In genomic region chr10:6144609-6145413, GRCh38 we compare ENCODE assay signal across 8 cellular contexts. TPM values are rescaled to one million over a fixed set of nuclear protein-coding genes. Genes with fewer than 3 reads are reported as not detected.
DNase-seq lines count a peak whose midpoint lies in the region; ATAC-seq and TF ChIP-seq lines count a peak whose summit lies in the region.

No MANE protein-coding gene starts in this region.

- no peaks in the 10 kb centered on the region for H3K9me3 Mint-ChIP-seq in CD14-positive monocyte
- no peaks in the 10 kb centered on the region for H3K9me3 Mint-ChIP-seq in activated T-helper 17 cell treated with anti-CD3 and anti-CD28 coated beads, Interleukin-2, amount 50 U/mL, for 72 hours
- no peaks in the 10 kb centered on the region for H3K9me3 Mint-ChIP-seq in natural killer cell treated with Interleukin-12 subunit alpha and Interleukin-12 subunit beta and Interleukin-15 and Interleukin-18, amount 100 ng/mL, for 72 hours

- H3K4me1 Mint-ChIP-seq in CD14-positive monocyte = peaks cover 74% of the 10 kb centered on the region
- H3K4me1 Mint-ChIP-seq in activated T-helper 17 cell treated with anti-CD3 and anti-CD28 coated beads, Interleukin-2, amount 50 U/mL, for 72 hours = peaks cover 47% of the 10 kb centered on the region
- peaks cover 47 to 56% of the 10 kb centered on the region in 2 donors for H3K4me1 Mint-ChIP-seq in natural killer cell treated with Interleukin-12 subunit alpha and Interleukin-12 subunit beta and Interleukin-15 and Interleukin-18, amount 100 ng/mL, for 72 hours (ENCODE audit: low read depth in 2 of 2)

- peak overlapping the region; percentile 86 to 97 (median 95) for H3K27ac Mint-ChIP-seq in CD14-positive monocyte
- peak overlapping the region; percentile 93 for H3K27ac Mint-ChIP-seq in activated T-helper 17 cell treated with anti-CD3 and anti-CD28 coated beads, Interleukin-2, amount 50 U/mL, for 72 hours
- H3K27ac Mint-ChIP-seq in natural killer cell treated with Interleukin-12 subunit alpha and Interleukin-12 subunit beta and Interleukin-15 and Interleukin-18, amount 100 ng/mL, for 72 hours = peak overlapping the region; percentile 86 to 92

- DNase-seq in CD14-positive monocyte (ENCODE audit: low spot score) (peak; percentile 74), RKO (ENCODE audit: low spot score) (peak; percentile 89), fibroblast of peridontal ligament (ENCODE audit: extremely low read depth) (peak; percentile 72)
- peak; percentile 94 for DNase-seq in natural killer cell treated with Interleukin-12 subunit alpha and Interleukin-12 subunit beta and Interleukin-15 and Interleukin-18, amount 100 ng/mL, for 72 hours (ENCODE audit: low spot score)
- peak; percentile 88 for DNase-seq in stimulated activated naive CD4-positive, alpha-beta T cell treated with Interleukin-2 at 50 U/mL for 16 hours (lab: John Stamatoyannopoulos, UW)

- peaks cover 0 to 17% (median 7%) of the 10 kb centered on the region in 3 donors for H3K27me3 Mint-ChIP-seq in CD14-positive monocyte (ENCODE audit: low read depth in 3 of 3)
- no peaks in the 10 kb centered on the region for H3K27me3 Mint-ChIP-seq in activated T-helper 17 cell treated with anti-CD3 and anti-CD28 coated beads, Interleukin-2, amount 50 U/mL, for 72 hours
- no peaks in the 10 kb centered on the region for H3K27me3 Mint-ChIP-seq in natural killer cell treated with Interleukin-12 subunit alpha and Interleukin-12 subunit beta and Interleukin-15 and Interleukin-18, amount 100 ng/mL, for 72 hours

- intact Hi-C loops in CD14-positive monocyte (cut with micrococcal nuclease) = no loop called here

- peak; percentile 69 for ATAC-seq in GM19351 (IDR thresholded peaks at IDR 0.05; ENCODE audit: unreplicated experiment)
- peak; percentile 45 for ATAC-seq in HG03469 (IDR thresholded peaks at IDR 0.05; ENCODE audit: unreplicated experiment)
- peak; percentile 63 for ATAC-seq in activated T-helper 17 cell treated with anti-CD3 and anti-CD28 coated beads, Interleukin-2, amount 50 U/mL, for 72 hours (replicated peaks)
- ATAC-seq in natural killer cell treated with Interleukin-12 subunit alpha and Interleukin-12 subunit beta and Interleukin-15 and Interleukin-18, amount 100 ng/mL, for 72 hours = peak; percentile 92 to 96

- peaks cover 27% of the 10 kb centered on the region in 2 donors for H3K36me3 Mint-ChIP-seq in CD14-positive monocyte
- H3K36me3 Mint-ChIP-seq in activated T-helper 17 cell treated with anti-CD3 and anti-CD28 coated beads, Interleukin-2, amount 50 U/mL, for 72 hours (ENCODE audit: low read depth) = peaks cover 63% of the 10 kb centered on the region
- no peaks in the 10 kb centered on the region for H3K36me3 Mint-ChIP-seq in natural killer cell treated with Interleukin-12 subunit alpha and Interleukin-12 subunit beta and Interleukin-15 and Interleukin-18, amount 100 ng/mL, for 72 hours

- TF ChIP-seq CTCF in CD14-positive monocyte (IDR thresholded peaks at IDR 0.05) = no peak

- peak overlapping the region; percentile 86 to 91 for H3K4me3 Mint-ChIP-seq in CD14-positive monocyte
- H3K4me3 Mint-ChIP-seq in activated T-helper 17 cell treated with anti-CD3 and anti-CD28 coated beads, Interleukin-2, amount 50 U/mL, for 72 hours = peak overlapping the region; percentile 83
- H3K4me3 Mint-ChIP-seq in natural killer cell treated with Interleukin-12 subunit alpha and Interleukin-12 subunit beta and Interleukin-15 and Interleukin-18, amount 100 ng/mL, for 72 hours = peak overlapping the region; percentile 89

RNA-seq across cellular contexts. Expression of gene RBM17, which starts 56.0 kb away (rescaled TPM):
- polyA plus RNA-seq in CD14-positive monocyte = 10 to 100 TPM; 44.5 to 51.4 TPM
- total RNA-seq in activated T-helper 17 cell treated with anti-CD3 and anti-CD28 coated beads, Interleukin-2, amount 50 U/mL, for 72 hours = 100 to 1,000 TPM; 157 to 253 TPM
- 100 to 1,000 TPM; 195 to 294 TPM for total RNA-seq in natural killer cell treated with Interleukin-12 subunit alpha and Interleukin-12 subunit beta and Interleukin-15 and Interleukin-18, amount 100 ng/mL, for 72 hours

RNA-seq across cellular contexts. Expression of gene PFKFB3, which starts 57.9 kb away (rescaled TPM):
- 10 to 100 TPM; 12.2 to 15.8 TPM for polyA plus RNA-seq in CD14-positive monocyte
- 100 to 1,000 TPM; 157 to 310 TPM for total RNA-seq in activated T-helper 17 cell treated with anti-CD3 and anti-CD28 coated beads, Interleukin-2, amount 50 U/mL, for 72 hours
- total RNA-seq in natural killer cell treated with Interleukin-12 subunit alpha and Interleukin-12 subunit beta and Interleukin-15 and Interleukin-18, amount 100 ng/mL, for 72 hours = 100 to 1,000 TPM; 190 to 256 TPM

Comparison
In these comparisons a context has a peak if more than half of its experiments do, and no peak if none do; other contexts are left out.
1. Peak in every context shown above with its lines: DNase-seq and ATAC-seq.